ENCODE assay signal across 8 cellular contexts in genomic region chr11:58578635-58579191, GRCh38.
DNase-seq lines count a peak whose midpoint lies in the region; ATAC-seq and FAIRE-seq lines count a peak whose summit lies in the region.

TSS of gene ZFP91 (plus strand) at chr11:58579063. CDS start at chr11:58579282, 219 bp downstream.

- peak within 1 kb of the TSS; percentile 99 for H3K27ac ChIP-seq in cingulate gyrus (ENCODE audit: low read depth, low read length)

- FAIRE-seq in GM19239 (lab: Jason Lieb, UNC), result no peak

- DNase-seq in AG20443 (ENCODE audit: low spot score), result peak; percentile 93
- DNase-seq in GM19239 (ENCODE audit: insufficient read length, low spot score), result peak; percentile 58
- DNase-seq in NCI-H526 treated with DMSO at 0.1 percent for 48 hours (lab: John Stamatoyannopoulos, UW), result peak; percentile 95
- peak; percentile 97 for DNase-seq in activated CD4-positive, alpha-beta T cell treated with anti-CD3 and anti-CD28 coated beads for 48 hours
- DNase-seq in kidney glomerular epithelial cell (lab: John Stamatoyannopoulos, UW), result peak; percentile 94
- peak; percentile 94 to 95 for DNase-seq in stimulated activated CD4-positive, alpha-beta T cell treated with anti-CD3 and anti-CD28 coated beads, Interleukin-15, amount 100 ng/mL, for 48 hours (ENCODE audit: low read depth in 2 of 2)

- ATAC-seq in HG03442 (IDR thresholded peaks at IDR 0.05; ENCODE audit: unreplicated experiment), result peak; percentile 24

Comparison
In these comparisons a context has a peak if more than half of its experiments do, and no peak if none do; other contexts are left out.
1. Peak in every context shown above with its lines: DNase-seq, ATAC-seq and H3K27ac ChIP-seq.